31 cellular contexts compared by ENCODE assay signal in genomic region chr3:78861156-78861555, GRCh38.
"Had no signal": no experiment of that assay in that cellular context is flagged by ENCODE, and none has a peak within 500 bp of the region (broad histone marks: within the 10 kb centered on the region; RNA-seq: fewer than 3 reads in every experiment).

No MANE protein-coding gene starts in this region.

- H3K27ac ChIP-seq: adrenal gland, ascending aorta, body of pancreas, brain microvascular endothelial cell, breast epithelium, cardiac muscle cell had no signal

- DNase-seq: activated effector memory CD4-positive, alpha-beta T cell treated with anti-CD3 and anti-CD28 coated beads, Interleukin-2, amount 50 U/mL, for 16 hours; activated effector memory CD4-positive, alpha-beta T cell treated with Interleukin-2 at 50 U/mL for 16 hours; activated gamma-delta T cell; activated gamma-delta T cell treated with Interleukin-2 at 50 U/mL for 16 hours; activated naive CD4-positive, alpha-beta T cell; activated naive CD4-positive, alpha-beta T cell treated with anti-CD3 and anti-CD28 coated beads for 36 hours; activated naive CD4-positive, alpha-beta T cell treated with anti-CD3 and anti-CD28 coated beads, Interleukin-2, amount 10 ng/mL, durations not matched to agents 7 days and 5 days; activated naive CD4-positive, alpha-beta T cell treated with anti-CD3 and anti-CD28 coated beads, Interleukin-2, amount 50 U/mL, for 16 hours; activated naive CD4-positive, alpha-beta T cell treated with Interleukin-2 at 50 U/mL for 16 hours; activated naive CD8-positive, alpha-beta T cell treated with anti-CD3 and anti-CD28 coated beads for 36 hours; activated naive CD8-positive, alpha-beta T cell treated with anti-CD3 and anti-CD28 coated beads, Interleukin-2, amount 10 ng/mL, durations not matched to agents 7 days and 5 days; activated naive CD8-positive, alpha-beta T cell treated with anti-CD3 and anti-CD28 coated beads, Interleukin-2, amount 50 U/mL, for 24 hours; activated T-cell treated with anti-CD3 and anti-CD28 coated beads, Interleukin-2, amount 50 U/mL, for 1 hour; activated T-cell treated with anti-CD3 and anti-CD28 coated beads, Interleukin-2, amount 50 U/mL, for 24 hours; activated T-cell treated with anti-CD3 and anti-CD28 coated beads, Interleukin-2, amount 50 U/mL, for 4 hours; activated T-cell treated with anti-CD3 and anti-CD28 coated beads, Interleukin-2, amount 50 U/mL, for 48 hours; activated T-cell treated with anti-CD3 and anti-CD28 coated beads, Interleukin-2, amount 50 U/mL, for 72 hours; adrenal gland; amniotic stem cell; amygdala; anterior cingulate cortex; aorta; body of pancreas; brain microvascular endothelial cell; central memory CD4-positive, alpha-beta T cell; cerebellar nuclear complex had no signal

- H3K4me3 ChIP-seq: adrenal gland, ascending aorta, body of pancreas, breast epithelium, cardiac muscle cell had no signal

- ATAC-seq: activated naive CD4-positive, alpha-beta T cell treated with anti-CD3 and anti-CD28 coated beads, Interleukin-2, amount 50 U/mL, for 72 hours; activated naive CD8-positive, alpha-beta T cell treated with anti-CD3 and anti-CD28 coated beads, Interleukin-2, amount 50 U/mL, for 24 hours; activated T-cell treated with anti-CD3 and anti-CD28 coated beads, Interleukin-2, amount 50 U/mL, for 4 hours; activated T-cell treated with anti-CD3 and anti-CD28 coated beads, Interleukin-2, amount 50 U/mL, for 72 hours; activated T-helper 17 cell treated with anti-CD3 and anti-CD28 coated beads, Interleukin-2, amount 50 U/mL, for 72 hours; body of pancreas had no signal

- H3K27me3 ChIP-seq: adrenal gland, ascending aorta, body of pancreas, brain microvascular endothelial cell, breast epithelium, cardiac muscle cell had no signal

- H3K9me3 ChIP-seq: adrenal gland, ascending aorta, body of pancreas, breast epithelium had no signal

- H3K36me3 ChIP-seq: adrenal gland, ascending aorta, brain microvascular endothelial cell, breast epithelium, cardiac muscle cell had no signal
